Comparison of ENCODE assay signal across 5 cellular contexts in genomic region chr16:69291657-69292056, GRCh38. TPM values are rescaled to one million over a fixed set of nuclear protein-coding genes. Genes with fewer than 3 reads are reported as not detected.
"Had no signal": no experiment of that assay in that cellular context is flagged by ENCODE, and none has a peak within 500 bp of the region (broad histone marks: within the 10 kb centered on the region; RNA-seq: fewer than 3 reads in every experiment).

No MANE protein-coding gene starts in this region.

RNA-seq across cellular contexts. Expression of gene TMED6, which starts 59.9 kb away (rescaled TPM):
- total RNA-seq: GM23248, GM23338, H1, H4, H7 had no signal
